Comparison of ENCODE assay signal across 15 cellular contexts in genomic region chr11:16154715-16155396, GRCh38.
DNase-seq lines count a peak whose midpoint lies in the region; ATAC-seq and TF ChIP-seq lines count a peak whose summit lies in the region.
"Had no signal": no experiment of that assay in that cellular context is flagged by ENCODE, and none has a peak within 500 bp of the region (broad histone marks: within the 10 kb centered on the region; RNA-seq: fewer than 3 reads in every experiment).

No MANE protein-coding gene starts in this region.

- H3K27ac Mint-ChIP-seq in Caco-2 (ENCODE audit: unreplicated experiment) = peak overlapping the region; percentile 86

- BruUV-seq in Caco-2 (replicated peaks; lab: Mats Ljungman, UMichigan) (TSS peak; percentile 63), PC-3 (replicated peaks; lab: Mats Ljungman, UMichigan) (no TSS peak)

- H3K79me2 ChIP-seq in PC-3 (ENCODE audit: low read length) (no peaks in the 10 kb centered on the region), mesendoderm (ENCODE audit: control insufficient read depth, insufficient read depth, low read length) (no peaks in the 10 kb centered on the region)

- peaks cover 51% of the 10 kb centered on the region for H3K4me1 ChIP-seq in Caco-2
- no peaks in the 10 kb centered on the region for H3K4me1 ChIP-seq in PC-3 (ENCODE audit: insufficient read depth, low read length)
- no peaks in the 10 kb centered on the region for H3K4me1 ChIP-seq in mesendoderm (ENCODE audit: control insufficient read depth, low read depth, low read length)

- H2AK5ac ChIP-seq in mesendoderm (ENCODE audit: low read length) = no peak overlapping the region

- H3K4me3 ChIP-seq in Caco-2 (ENCODE audit: low read depth, low read length) (no peak overlapping the region), PC-3 (ENCODE audit: low read length) (no peak overlapping the region), mesendoderm (ENCODE audit: low read length) (no peak overlapping the region)

- no peaks in the 10 kb centered on the region for H3K27me3 Mint-ChIP-seq in Caco-2 (ENCODE audit: insufficient read depth, unreplicated experiment)

- H3K36me3 ChIP-seq in Caco-2 (ENCODE audit: control insufficient read depth, insufficient read depth, low read length) (no peaks in the 10 kb centered on the region; the same call in 1 of the 2 replicates), PC-3 (ENCODE audit: low read depth, low read length) (no peaks in the 10 kb centered on the region), mesendoderm (ENCODE audit: control insufficient read depth, insufficient read depth, low read length) (no peaks in the 10 kb centered on the region)

- H4K5ac ChIP-seq in mesendoderm (ENCODE audit: low read length) = no peak overlapping the region

- ATAC-seq in PC-3 (no peak), esophagus mucosa (peak; percentile 62)

- no peak overlapping the region for H3K27ac ChIP-seq in PC-3 (ENCODE audit: low read length)
- no peak overlapping the region for H3K27ac ChIP-seq in mesendoderm (ENCODE audit: low read depth, low read length)
- H3K27ac ChIP-seq: VCaP had no signal

- no peak overlapping the region for H3K56ac ChIP-seq in mesendoderm (ENCODE audit: low read length)

- peak overlapping the region; percentile 24 for H3K4me3 Mint-ChIP-seq in Caco-2 (ENCODE audit: unreplicated experiment)

- no peaks in the 10 kb centered on the region for H3K36me3 Mint-ChIP-seq in Caco-2 (ENCODE audit: insufficient read depth, unreplicated experiment)

- POLR2A ChIA-PET in Caco-2 (lab: Charles Lee) (no interaction called here), PC-3 (lab: Charles Lee; ENCODE audit: unreplicated experiment) (no interaction called here)

- intact Hi-C loops in Caco-2 (cut with micrococcal nuclease; ENCODE audit: unreplicated experiment) (loop anchor here (2.0 kb wide), 2 partner anchors 40 to 58 kb away; no protein-coding TSS in a partner anchor), PC-3 (cut with micrococcal nuclease) (no loop called here)

- no peak overlapping the region for H3K9ac ChIP-seq in PC-3 (ENCODE audit: low read length)
- H3K9ac ChIP-seq in mesendoderm (ENCODE audit: low read length) = no peak overlapping the region

- H2BK120ac ChIP-seq in mesendoderm (ENCODE audit: low read depth, low read length) = no peak overlapping the region

- H3K9me3 ChIP-seq in Caco-2 = no peaks in the 10 kb centered on the region
- H3K9me3 ChIP-seq in PC-3 (ENCODE audit: low read length) = 0 out of 2 replicates have a peak, but pooled peaks cover 4% of the 10 kb centered on the region

- no peak overlapping the region for H3K4ac ChIP-seq in mesendoderm (ENCODE audit: low read depth, low read length)

- no peaks in the 10 kb centered on the region for H3K27me3 ChIP-seq in Caco-2 (replicated peaks; ENCODE audit: control insufficient read depth, insufficient read depth, low read length)
- no peaks in the 10 kb centered on the region for H3K27me3 ChIP-seq in PC-3 (ENCODE audit: low read length)
- no peaks in the 10 kb centered on the region for H3K27me3 ChIP-seq in mesendoderm (ENCODE audit: insufficient read depth, low read length, poor library complexity)

- H4K20me1 ChIP-seq in PC-3 (ENCODE audit: low read length) = no peaks in the 10 kb centered on the region

- H3K4me2 ChIP-seq in PC-3 (ENCODE audit: low read length) (peak overlapping the region; percentile 22; the same call in 1 of the 2 replicates), mesendoderm (ENCODE audit: low read length) (no peak overlapping the region)

- peaks cover 10% of the 10 kb centered on the region for H3K4me1 Mint-ChIP-seq in Caco-2 (ENCODE audit: low read depth, unreplicated experiment)

- no peaks in the 10 kb centered on the region for H3K79me1 ChIP-seq in mesendoderm (ENCODE audit: low read length)

- no peak overlapping the region for H4K8ac ChIP-seq in mesendoderm (ENCODE audit: low read depth, low read length)

- WGBS in mesendoderm (ENCODE audit: extremely low coverage, insufficient coverage, low lambda C conversion rate) = no CpG with 5 or more reads among the region's 4 CpGs

- H3K9me2 ChIP-seq in PC-3 (replicated peaks; ENCODE audit: low read length) = no peaks in the 10 kb centered on the region

- H3F3A ChIP-seq in PC-3 (ENCODE audit: low read length, unreplicated experiment) = no peaks in the 10 kb centered on the region

- CTCF ChIA-PET in Caco-2 (lab: Charles Lee) = no interaction called here
- CTCF ChIA-PET in PC-3 (lab: Charles Lee) = no interaction called here

- DNase-seq in Caco-2 = peak; percentile 70 to 72
- peak; percentile 57 for DNase-seq in PC-3
- peak; percentile 63 for DNase-seq in mesendoderm
- DNase-seq in activated gamma-delta T cell treated with Interleukin-2 at 50 U/mL for 16 hours = no peak
- no peak for DNase-seq in globus pallidus (ENCODE audit: low spot score)
- DNase-seq in SHP77 (lab: John Stamatoyannopoulos, UW) = no peak
- DNase-seq in activated naive CD4-positive, alpha-beta T cell (lab: John Stamatoyannopoulos, UW) = no peak
- DNase-seq: activated CD8-positive, alpha-beta memory T cell treated with anti-CD3 and anti-CD28 coated beads for 24 hours; dermis blood vessel endothelial cell; KG1; NCI-H1417; NCI-H2227 treated with DMSO at 0.1 percent for 48 hours; stimulated activated CD4-positive, alpha-beta T cell treated with anti-CD3 and anti-CD28 coated beads, Interleukin-4, amount 100 ng/mL, for 24 hours had no signal

- no peak overlapping the region for H2AFZ ChIP-seq in PC-3 (ENCODE audit: low read length)

- H3K18ac ChIP-seq in mesendoderm (ENCODE audit: low read length) = no peak overlapping the region

- no peak overlapping the region for H2BK15ac ChIP-seq in mesendoderm (replicated peaks; ENCODE audit: low read depth)

- H3K23ac ChIP-seq in mesendoderm (ENCODE audit: low read length) = no peak overlapping the region

- TF ChIP-seq CTCF in Caco-2 (IDR thresholded peaks at IDR 0.05; ENCODE audit: insufficient read depth in 1 of 2, low read depth in 1 of 2, low read length in 1 of 2, severe bottlenecking in 1 of 2, unreplicated experiment in 1 of 2) (no peak), PC-3 (conservative IDR thresholded peaks at IDR 0.05; ENCODE audit: low read depth, low read length) (no peak)

- no peaks in the 10 kb centered on the region for H3K9me3 Mint-ChIP-seq in Caco-2 (ENCODE audit: unreplicated experiment)

- no peak overlapping the region for H2BK5ac ChIP-seq in mesendoderm (ENCODE audit: low read length)

Comparison
In these comparisons a context has a peak if more than half of its experiments do, and no peak if none do; other contexts are left out.
1. DNase-seq: peak in Caco-2 (2 of 2), PC-3 (single experiment) and mesendoderm (single experiment); none in activated gamma-delta T cell treated with Interleukin-2 at 50 U/mL for 16 hours (single experiment), globus pallidus (single experiment), SHP77 (0 of 2) and activated naive CD4-positive, alpha-beta T cell (0 of 4).